1 cellular context compared by ENCODE assay signal in genomic region chr5:9099681-9100080, GRCh38.
TF ChIP-seq lines count a peak whose summit lies in the region.

No MANE protein-coding gene starts in this region.

TF ChIP-seq in H1, 55 proteins besides CTCF, POLR2A, EP300 and RAD21:
- TF ChIP-seq ASH2L (IDR thresholded peaks at IDR 0.05; ENCODE audit: low read length) (no peak), PHF8 (conservative IDR thresholded peaks at IDR 0.05; ENCODE audit: low read depth, low read length) (no peak), SIRT6 (IDR thresholded peaks at IDR 0.05; ENCODE audit: low read length) (no peak), CBX5 (IDR thresholded peaks at IDR 0.05; ENCODE audit: low read depth, low read length) (no peak), E2F6 (IDR thresholded peaks at IDR 0.05) (no peak), HDAC2 (IDR thresholded peaks at IDR 0.05; ENCODE audit: borderline replicate concordance in 1 of 2, low read depth in 2 of 2, low read length in 2 of 2) (no peak), RNF2 (IDR thresholded peaks at IDR 0.05; ENCODE audit: borderline replicate concordance, low read depth, low read length, missing control alignments, poor library complexity, severe bottlenecking) (no peak), NANOG (IDR thresholded peaks at IDR 0.05; ENCODE audit: insufficient read depth, low read depth, low read length, poor library complexity, severe bottlenecking) (no peak), RFX5 (IDR thresholded peaks at IDR 0.05; ENCODE audit: borderline replicate concordance, low read depth, low read length) (no peak), SAP30 (IDR thresholded peaks at IDR 0.05; ENCODE audit: insufficient read depth, insufficient replicate concordance, low read length) (no peak)
